23 cellular contexts compared by ENCODE assay signal in the genomic region with DNA sequence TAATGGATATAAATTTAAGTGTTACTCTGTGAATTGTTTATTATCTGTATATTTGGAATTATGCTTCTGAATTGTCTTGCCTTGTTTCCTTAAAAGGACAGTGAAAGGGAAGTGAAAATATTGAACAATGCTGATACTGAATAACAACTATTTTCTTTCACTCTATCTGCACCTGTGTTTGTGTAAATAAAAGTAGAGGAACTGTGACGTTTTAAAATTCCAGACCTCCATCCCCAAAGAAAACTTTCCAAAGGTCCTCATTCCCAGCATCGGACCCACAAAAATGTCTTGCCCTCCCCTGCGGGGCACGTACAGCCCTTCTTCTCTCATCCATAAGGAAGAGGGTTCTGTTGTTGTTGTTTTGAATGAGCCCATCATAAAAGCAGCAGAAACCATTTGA.
A peak's percentile ranks its signal among the peaks of the same experiment; 100 is the strongest.
DNase-seq lines count a peak whose midpoint lies in the region; ATAC-seq, FAIRE-seq and TF ChIP-seq lines count a peak whose summit lies in the region.
"Had no signal": no experiment of that assay in that cellular context is flagged by ENCODE, and none has a peak within 500 bp of the region (broad histone marks: within the 10 kb centered on the region; RNA-seq: fewer than 3 reads in every experiment).

No MANE protein-coding gene starts in this region.

- H3K36me3 Mint-ChIP-seq in Caco-2 (ENCODE audit: insufficient read depth, unreplicated experiment) = peaks cover 12% of the 10 kb centered on the region
- H3K36me3 Mint-ChIP-seq: natural killer cell treated with Interleukin-12 subunit alpha and Interleukin-12 subunit beta and Interleukin-15 and Interleukin-18, amount 100 ng/mL, for 72 hours had no signal

- no TSS peak for BruUV-seq in Caco-2 (replicated peaks; lab: Mats Ljungman, UMichigan)

- H3K27me3 Mint-ChIP-seq in Caco-2 (ENCODE audit: insufficient read depth, unreplicated experiment) = no peaks in the 10 kb centered on the region
- H3K27me3 Mint-ChIP-seq: activated CD4-positive, alpha-beta T cell treated with anti-CD3 and anti-CD28 coated beads, Interleukin-2, amount 10 ng/mL, durations not matched to agents 24 days and 14 days; activated T-helper 17 cell treated with anti-CD3 and anti-CD28 coated beads, Interleukin-2, amount 50 U/mL, for 72 hours; T-cell had no signal

- no peaks in the 10 kb centered on the region for H3K9me3 Mint-ChIP-seq in Caco-2 (ENCODE audit: unreplicated experiment)
- H3K9me3 Mint-ChIP-seq: activated CD4-positive, alpha-beta T cell treated with anti-CD3 and anti-CD28 coated beads, Interleukin-2, amount 10 ng/mL, durations not matched to agents 24 days and 14 days; activated T-helper 17 cell treated with anti-CD3 and anti-CD28 coated beads, Interleukin-2, amount 50 U/mL, for 72 hours; natural killer cell treated with Interleukin-12 subunit alpha and Interleukin-12 subunit beta and Interleukin-15 and Interleukin-18, amount 100 ng/mL, for 72 hours; T-cell had no signal

- no peak overlapping the region for H3K4me3 Mint-ChIP-seq in Caco-2 (ENCODE audit: unreplicated experiment)
- H3K4me3 Mint-ChIP-seq: activated CD4-positive, alpha-beta T cell treated with anti-CD3 and anti-CD28 coated beads, Interleukin-2, amount 10 ng/mL, durations not matched to agents 24 days and 14 days; activated T-helper 17 cell treated with anti-CD3 and anti-CD28 coated beads, Interleukin-2, amount 50 U/mL, for 72 hours; natural killer cell treated with Interleukin-12 subunit alpha and Interleukin-12 subunit beta and Interleukin-15 and Interleukin-18, amount 100 ng/mL, for 72 hours; T-cell had no signal

- H3K27me3 ChIP-seq in MM.1S (replicated peaks; ENCODE audit: insufficient read depth, low read length) (no peaks in the 10 kb centered on the region), keratinocyte (ENCODE audit: control insufficient read depth, extremely low read depth, insufficient read depth, low read length) (no peaks in the 10 kb centered on the region), Caco-2 (replicated peaks; ENCODE audit: control insufficient read depth, insufficient read depth, low read length) (no peaks in the 10 kb centered on the region)
- H3K27me3 ChIP-seq: upper lobe of right lung had no signal

- peak overlapping the region; percentile 20; the same call in 1 of the 2 replicates for H3K9ac ChIP-seq in MM.1S (ENCODE audit: low read length)
- no peak overlapping the region for H3K9ac ChIP-seq in keratinocyte (ENCODE audit: control insufficient read depth, extremely low read depth, insufficient read depth, low read length)

- TF ChIP-seq CTCF in MM.1S (IDR thresholded peaks at IDR 0.05; ENCODE audit: low read length) = no peak
- TF ChIP-seq CTCF in keratinocyte (optimal IDR thresholded peaks at IDR 0.05 in 1 of 3, IDR thresholded peaks at IDR 0.05 in 1 of 3, conservative IDR thresholded peaks at IDR 0.05 in 1 of 3; ENCODE audit: extremely low read depth in 1 of 3, insufficient read depth in 2 of 3, low read length in 3 of 3) = no peak
- TF ChIP-seq CTCF in Caco-2 (IDR thresholded peaks at IDR 0.05; ENCODE audit: insufficient read depth in 1 of 2, low read depth in 1 of 2, low read length in 1 of 2, severe bottlenecking in 1 of 2, unreplicated experiment in 1 of 2) = no peak

- H3K4me1 Mint-ChIP-seq in Caco-2 (ENCODE audit: low read depth, unreplicated experiment) = peaks cover 22% of the 10 kb centered on the region

- H3K79me2 ChIP-seq in MM.1S (ENCODE audit: low read length) (no peaks in the 10 kb centered on the region), keratinocyte (ENCODE audit: control insufficient read depth, insufficient read depth, low read length) (no peaks in the 10 kb centered on the region)

- H3K4me3 ChIP-seq in MM.1S (ENCODE audit: low read length) (peak overlapping the region; percentile 24; the same call in 1 of the 2 replicates), keratinocyte (ENCODE audit: control insufficient read depth in 2 of 3, extremely low read depth in 1 of 3, insufficient read depth in 2 of 3, low read depth in 1 of 3, low read length in 3 of 3) (no peak overlapping the region), Caco-2 (ENCODE audit: low read depth, low read length) (no peak overlapping the region)
- H3K4me3 ChIP-seq: prostate gland, smooth muscle cell, upper lobe of right lung had no signal

- H3F3A ChIP-seq in MM.1S (ENCODE audit: insufficient read depth, low read length) = peaks cover 16% of the 10 kb centered on the region

- no peaks in the 10 kb centered on the region for H3K9me2 ChIP-seq in MM.1S (replicated peaks; ENCODE audit: insufficient read depth, low read length)

- peak overlapping the region; percentile 65; the same call in 1 of the 2 replicates for H3K27ac ChIP-seq in MM.1S (ENCODE audit: low read length)
- H3K27ac ChIP-seq in keratinocyte (ENCODE audit: control insufficient read depth, insufficient read depth, low read length) = no peak overlapping the region
- H3K27ac ChIP-seq: C4-2B, prostate gland, upper lobe of right lung had no signal

- H4K20me1 ChIP-seq in MM.1S (ENCODE audit: insufficient read depth, low read length) (no peaks in the 10 kb centered on the region), keratinocyte (ENCODE audit: control insufficient read depth, extremely low read depth, insufficient read depth, low read length) (no peaks in the 10 kb centered on the region)

- no peaks in the 10 kb centered on the region for H3K9me1 ChIP-seq in keratinocyte (ENCODE audit: control insufficient read depth, extremely low read depth, insufficient read depth, low read length)

- H3K36me3 ChIP-seq in MM.1S (replicated peaks; ENCODE audit: insufficient read depth, low read length) = no peaks in the 10 kb centered on the region
- peaks cover 0 to 4% of the 10 kb centered on the region in 2 experiments for H3K36me3 ChIP-seq in keratinocyte (ENCODE audit: control insufficient read depth in 2 of 2, extremely low read depth in 1 of 2, insufficient read depth in 2 of 2, low read length in 2 of 2)
- no peaks in the 10 kb centered on the region for H3K36me3 ChIP-seq in Caco-2 (ENCODE audit: control insufficient read depth, insufficient read depth, low read length)
- H3K36me3 ChIP-seq: prostate gland, upper lobe of right lung had no signal

- intact Hi-C loops in Caco-2 (cut with micrococcal nuclease; ENCODE audit: unreplicated experiment) = no loop called here

- peak; percentile 13 for FAIRE-seq in keratinocyte (lab: Jason Lieb, UNC)

- no peak overlapping the region for H3K27ac Mint-ChIP-seq in Caco-2 (ENCODE audit: unreplicated experiment)
- H3K27ac Mint-ChIP-seq: activated CD4-positive, alpha-beta T cell treated with anti-CD3 and anti-CD28 coated beads, Interleukin-2, amount 10 ng/mL, durations not matched to agents 24 days and 14 days; activated T-helper 17 cell treated with anti-CD3 and anti-CD28 coated beads, Interleukin-2, amount 50 U/mL, for 72 hours; natural killer cell treated with Interleukin-12 subunit alpha and Interleukin-12 subunit beta and Interleukin-15 and Interleukin-18, amount 100 ng/mL, for 72 hours; T-cell had no signal

- POLR2A ChIA-PET in Caco-2 (lab: Charles Lee) = no interaction called here

- DNase-seq in CD1c-positive myeloid dendritic cell (ENCODE audit: extremely low spot score) = peak; percentile 15
- no peak for DNase-seq in MM.1S
- no peak for DNase-seq in keratinocyte (ENCODE audit: low read depth, low spot score)
- no peak for DNase-seq in Caco-2
- DNase-seq in NK-92 (lab: John Stamatoyannopoulos, UW; ENCODE audit: unreplicated experiment) = no peak
- DNase-seq: activated CD4-positive, alpha-beta T cell treated with anti-CD3 and anti-CD28 coated beads, Interleukin-2, amount 10 ng/mL, durations not matched to agents 24 days and 14 days; cortex of kidney; DMS 273 treated with DMSO at 0.1 percent for 48 hours; NCI-H1092; NCI-H2081 treated with DMSO at 0.1 percent for 48 hours; NCI-H446 treated with DMSO at 0.1 percent for 48 hours; stimulated activated CD4-positive, alpha-beta T cell treated with anti-CD3 and anti-CD28 coated beads, Interleukin-4, amount 100 ng/mL, for 24 hours; T-cell; upper lobe of right lung had no signal

- H3K9me3 ChIP-seq in MM.1S (replicated peaks; ENCODE audit: insufficient read depth, low read length) (no peaks in the 10 kb centered on the region), keratinocyte (ENCODE audit: control insufficient read depth, low read depth, low read length) (no peaks in the 10 kb centered on the region), Caco-2 (no peaks in the 10 kb centered on the region)
- H3K9me3 ChIP-seq: prostate gland, upper lobe of right lung had no signal

- H2AFZ ChIP-seq in MM.1S (ENCODE audit: low read length) (peak overlapping the region; percentile 46; the same call in 1 of the 2 replicates), keratinocyte (ENCODE audit: control insufficient read depth, low read length) (no peak overlapping the region)

- H3K4me1 ChIP-seq in MM.1S (ENCODE audit: low read length) (peaks cover 71% of the 10 kb centered on the region), keratinocyte (ENCODE audit: control insufficient read depth, extremely low read depth, insufficient read depth, low read length) (peaks cover 13% of the 10 kb centered on the region), Caco-2 (peaks cover 28% of the 10 kb centered on the region)
- H3K4me1 ChIP-seq: prostate gland, upper lobe of right lung had no signal

- ATAC-seq in GM21381 (IDR thresholded peaks at IDR 0.05; ENCODE audit: unreplicated experiment) = peak; percentile 37
- no peak for ATAC-seq in HG03469 (IDR thresholded peaks at IDR 0.05; ENCODE audit: unreplicated experiment)
- no peak for ATAC-seq in HG03439 (IDR thresholded peaks at IDR 0.05; ENCODE audit: unreplicated experiment)
- ATAC-seq: activated T-helper 17 cell treated with anti-CD3 and anti-CD28 coated beads, Interleukin-2, amount 50 U/mL, for 72 hours; natural killer cell treated with Interleukin-12 subunit alpha and Interleukin-12 subunit beta and Interleukin-15 and Interleukin-18, amount 100 ng/mL, for 72 hours; Right ventricle myocardium inferior; T-cell; upper lobe of right lung had no signal

- H3K4me2 ChIP-seq in MM.1S (ENCODE audit: low read depth, low read length) (peak overlapping the region; percentile 76), keratinocyte (ENCODE audit: control insufficient read depth, extremely low read depth, insufficient read depth, low read depth, low read length) (no peak overlapping the region)
- H3K4me2 ChIP-seq: smooth muscle cell had no signal

- dilution Hi-C loops in keratinocyte (cut with MboI; ENCODE audit: extremely low pct_ligation_motif_present, low sequenced_read_pairs) = no loop called here

- CTCF ChIA-PET in Caco-2 (lab: Charles Lee) = no interaction called here
